Comparison of ENCODE assay signal across 16 cellular contexts in the genomic region with DNA sequence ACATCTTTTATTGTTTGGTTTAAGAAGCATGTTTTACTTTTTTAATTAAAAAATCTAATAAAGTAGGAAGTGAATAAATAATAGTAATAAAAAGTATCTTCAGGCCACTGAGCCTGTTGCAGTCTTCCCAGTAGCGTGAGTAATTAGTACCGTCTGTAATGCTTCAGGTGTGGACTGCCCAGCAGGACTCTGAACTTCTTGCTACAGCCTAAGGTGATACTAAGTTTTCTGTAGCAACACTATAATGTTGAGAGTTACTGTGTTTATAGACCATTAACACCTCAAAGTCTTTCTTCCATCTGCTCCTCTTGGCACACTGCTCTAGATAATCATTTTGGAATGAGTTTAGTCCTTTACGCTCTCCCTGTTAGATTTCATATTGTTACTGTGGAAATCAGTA. TPM values are rescaled to one million over a fixed set of nuclear protein-coding genes. Genes with fewer than 3 reads are reported as not detected.
DNase-seq lines count a peak whose midpoint lies in the region; ATAC-seq, FAIRE-seq and TF ChIP-seq lines count a peak whose summit lies in the region.
"Had no signal": no experiment of that assay in that cellular context is flagged by ENCODE, and none has a peak within 500 bp of the region (broad histone marks: within the 10 kb centered on the region; RNA-seq: fewer than 3 reads in every experiment).

No MANE protein-coding gene starts in this region.

- H4K20me1 ChIP-seq in IMR-90 (ENCODE audit: insufficient read depth, low read length): peaks cover 41% of the 10 kb centered on the region

- H2BK120ac ChIP-seq in IMR-90 (ENCODE audit: low read depth, low read length): no peak overlapping the region

- peaks cover 32 to 57% of the 10 kb centered on the region in 2 experiments for H3K79me1 ChIP-seq in IMR-90 (ENCODE audit: low read depth in 1 of 2, low read length in 2 of 2)

- no peak overlapping the region for H3K4me3 Mint-ChIP-seq in activated naive CD4-positive, alpha-beta T cell treated with anti-CD3 and anti-CD28 coated beads, Interleukin-2, amount 50 U/mL, for 24 hours
- no peak overlapping the region for H3K4me3 Mint-ChIP-seq in activated naive CD4-positive, alpha-beta T cell treated with anti-CD3 and anti-CD28 coated beads, Interleukin-2, amount 10 ng/mL, durations not matched to agents 7 days and 5 days
- no peak overlapping the region for H3K4me3 Mint-ChIP-seq in effector memory CD8-positive, alpha-beta T cell

- no peak for TF ChIP-seq RAD21 in IMR-90 (IDR thresholded peaks at IDR 0.05; ENCODE audit: low read length)

- H3K4me3 ChIP-seq in IMR-90 (ENCODE audit: insufficient read depth, low read depth, low read length): no peak overlapping the region
- H3K4me3 ChIP-seq in small intestine (ENCODE audit: low read depth in 1 of 2, low read length in 2 of 2): no peak overlapping the region
- H3K4me3 ChIP-seq in left ventricle myocardium inferior: no peak overlapping the region
- H3K4me3 ChIP-seq in MG63: no peak overlapping the region
- H3K4me3 ChIP-seq: A549 had no signal

- peak overlapping the region; percentile 33; the same call in 1 of the 2 replicates for H3K23ac ChIP-seq in IMR-90 (ENCODE audit: low read depth, low read length)

- H3K27me3 ChIP-seq in IMR-90 (ENCODE audit: control insufficient read depth, insufficient read depth, low read length): no peaks in the 10 kb centered on the region
- no peaks in the 10 kb centered on the region for H3K27me3 ChIP-seq in small intestine (ENCODE audit: control insufficient read depth in 2 of 2, insufficient read depth in 2 of 2, low read length in 2 of 2)
- H3K27me3 ChIP-seq in left ventricle myocardium inferior (ENCODE audit: low read depth): no peaks in the 10 kb centered on the region
- H3K27me3 ChIP-seq in MG63: no peaks in the 10 kb centered on the region

- H2BK20ac ChIP-seq in IMR-90 (ENCODE audit: low read depth, low read length): no peak overlapping the region

- H2BK5ac ChIP-seq in IMR-90 (ENCODE audit: low read depth, low read length, poor library complexity, severe bottlenecking): no peak overlapping the region

- no peak overlapping the region for H2BK15ac ChIP-seq in IMR-90 (ENCODE audit: low read depth, low read length)

- no peaks in the 10 kb centered on the region for H3K9me3 ChIP-seq in IMR-90 (ENCODE audit: control insufficient read depth, insufficient read depth, low read length)
- no peaks in the 10 kb centered on the region for H3K9me3 ChIP-seq in small intestine (ENCODE audit: control insufficient read depth, low read depth)
- H3K9me3 ChIP-seq in left ventricle myocardium inferior (replicated peaks): no peaks in the 10 kb centered on the region
- H3K9me3 ChIP-seq in MG63: no peaks in the 10 kb centered on the region
- H3K9me3 ChIP-seq: A549, SK-N-SH had no signal

- POLR2A ChIA-PET in IMR-90 (lab: Charles Lee; ENCODE audit: unreplicated experiment): no interaction called here

- peak overlapping the region; percentile 24 for H3K27ac Mint-ChIP-seq in activated naive CD4-positive, alpha-beta T cell treated with anti-CD3 and anti-CD28 coated beads, Interleukin-2, amount 50 U/mL, for 24 hours
- H3K27ac Mint-ChIP-seq in activated naive CD4-positive, alpha-beta T cell treated with anti-CD3 and anti-CD28 coated beads, Interleukin-2, amount 10 ng/mL, durations not matched to agents 7 days and 5 days: no peak overlapping the region
- peak overlapping the region; percentile 37 to 91 for H3K27ac Mint-ChIP-seq in effector memory CD8-positive, alpha-beta T cell

- no peak for DNase-seq in activated naive CD4-positive, alpha-beta T cell treated with anti-CD3 and anti-CD28 coated beads, Interleukin-2, amount 10 ng/mL, durations not matched to agents 7 days and 5 days
- DNase-seq in IMR-90 (no peak), small intestine (peak; percentile 17), left ventricle myocardium inferior (no peak), H54 (ENCODE audit: insufficient read length, low spot score) (no peak), MG63 (no peak)
- DNase-seq in effector memory CD8-positive, alpha-beta T cell: no peak
- DNase-seq: GF-D8, HCEC 1CT, NCI-H1092 treated with DMSO at 0.1 percent for 48 hours, NCI-H2081, NCI-H510A treated with DMSO at 0.1 percent for 48 hours, SHP77, SK-N-SH had no signal

- no peak overlapping the region for H3K14ac ChIP-seq in IMR-90 (replicated peaks; ENCODE audit: low read depth, low read length)

- whole genome bisulfite sequencing in IMR-90 (ENCODE audit: extremely low coverage in 2 of 2, insufficient read length in 1 of 2), 2 experiments: no CpG with 5 or more reads among the region's 3 CpGs
- 60 to 86% (median 73%) methylated on average over 3 of the region's 3 CpGs for WGBS in small intestine, 3 donors

- TF ChIP-seq POLR2A in IMR-90 (IDR thresholded peaks at IDR 0.05; ENCODE audit: low read depth, low read length): no peak
- no peak for TF ChIP-seq POLR2A in H54 (IDR thresholded peaks at IDR 0.05; ENCODE audit: low read depth, low read length)

- peaks cover 11% of the 10 kb centered on the region for H3K36me3 Mint-ChIP-seq in activated naive CD4-positive, alpha-beta T cell treated with anti-CD3 and anti-CD28 coated beads, Interleukin-2, amount 50 U/mL, for 24 hours
- H3K36me3 Mint-ChIP-seq in activated naive CD4-positive, alpha-beta T cell treated with anti-CD3 and anti-CD28 coated beads, Interleukin-2, amount 10 ng/mL, durations not matched to agents 7 days and 5 days: peaks cover 56% of the 10 kb centered on the region
- peaks cover 14% of the 10 kb centered on the region for H3K36me3 Mint-ChIP-seq in effector memory CD8-positive, alpha-beta T cell (ENCODE audit: insufficient read depth)

- no peak overlapping the region for H3K9ac ChIP-seq in IMR-90 (ENCODE audit: low read depth, low read length)
- H3K9ac ChIP-seq: SK-N-SH had no signal

- no peaks in the 10 kb centered on the region for H3K9me3 Mint-ChIP-seq in activated naive CD4-positive, alpha-beta T cell treated with anti-CD3 and anti-CD28 coated beads, Interleukin-2, amount 50 U/mL, for 24 hours
- H3K9me3 Mint-ChIP-seq in activated naive CD4-positive, alpha-beta T cell treated with anti-CD3 and anti-CD28 coated beads, Interleukin-2, amount 10 ng/mL, durations not matched to agents 7 days and 5 days: no peaks in the 10 kb centered on the region
- no peaks in the 10 kb centered on the region for H3K9me3 Mint-ChIP-seq in effector memory CD8-positive, alpha-beta T cell

- H3K4me1 Mint-ChIP-seq in activated naive CD4-positive, alpha-beta T cell treated with anti-CD3 and anti-CD28 coated beads, Interleukin-2, amount 50 U/mL, for 24 hours: peaks cover 42% of the 10 kb centered on the region
- peaks cover 33% of the 10 kb centered on the region for H3K4me1 Mint-ChIP-seq in activated naive CD4-positive, alpha-beta T cell treated with anti-CD3 and anti-CD28 coated beads, Interleukin-2, amount 10 ng/mL, durations not matched to agents 7 days and 5 days
- peaks cover 16 to 23% of the 10 kb centered on the region in 2 donors for H3K4me1 Mint-ChIP-seq in effector memory CD8-positive, alpha-beta T cell (ENCODE audit: low read depth in 2 of 2)

- H3K56ac ChIP-seq in IMR-90 (ENCODE audit: extremely low read depth, insufficient read depth, low read length): no peak overlapping the region

- CTCF ChIA-PET in activated naive CD4-positive, alpha-beta T cell treated with anti-CD3 and anti-CD28 coated beads, Interleukin-2, amount 10 ng/mL, durations not matched to agents 7 days and 5 days (lab: Charles Lee): no interaction called here
- CTCF ChIA-PET in IMR-90 (lab: Yijun Ruan, JAX): no interaction called here

- H3K18ac ChIP-seq in IMR-90 (ENCODE audit: low read depth, low read length): no peak overlapping the region

- H3K36me3 ChIP-seq in IMR-90 (ENCODE audit: control insufficient read depth, insufficient read depth, low read length): peaks cover 7% of the 10 kb centered on the region
- peaks cover 8 to 11% of the 10 kb centered on the region in 2 donors for H3K36me3 ChIP-seq in small intestine (ENCODE audit: control insufficient read depth in 2 of 2, insufficient read depth in 2 of 2, low read length in 2 of 2)
- peaks cover 29% of the 10 kb centered on the region for H3K36me3 ChIP-seq in left ventricle myocardium inferior
- peaks cover 43% of the 10 kb centered on the region for H3K36me3 ChIP-seq in MG63

- H2AK5ac ChIP-seq in IMR-90 (ENCODE audit: low read depth, low read length): no peak overlapping the region

- H3K4me1 ChIP-seq in IMR-90 (ENCODE audit: control insufficient read depth, insufficient read depth, low read length) (peaks cover 6% of the 10 kb centered on the region), small intestine (ENCODE audit: control insufficient read depth in 2 of 2, insufficient read depth in 1 of 2, low read depth in 1 of 2, low read length in 1 of 2) (peaks cover 0 to 3% of the 10 kb centered on the region in 2 donors), left ventricle myocardium inferior (peaks cover 23% of the 10 kb centered on the region)

- no peak overlapping the region for H2AK9ac ChIP-seq in IMR-90 (replicated peaks; ENCODE audit: low read depth, low read length, poor library complexity)

- H3K27ac ChIP-seq in IMR-90 (ENCODE audit: insufficient read depth, low read length): no peak overlapping the region
- H3K27ac ChIP-seq in small intestine (ENCODE audit: low read depth in 1 of 2, low read length in 1 of 2): no peak overlapping the region
- H3K27ac ChIP-seq in left ventricle myocardium inferior (replicated peaks): no peak overlapping the region
- H3K27ac ChIP-seq: A549 had no signal

- ATAC-seq in IMR-90 (ENCODE audit: low read depth): no peak
- no peak for ATAC-seq in effector memory CD8-positive, alpha-beta T cell (replicated peaks)
- ATAC-seq: A549 had no signal

- no peak for TF ChIP-seq CTCF in IMR-90 (conservative IDR thresholded peaks at IDR 0.05; ENCODE audit: low read depth, low read length)
- TF ChIP-seq CTCF in left ventricle myocardium inferior (IDR thresholded peaks at IDR 0.05; ENCODE audit: borderline replicate concordance): no peak

- dilution Hi-C loops in IMR-90 (cut with HindIII; ENCODE audit: low sequenced_read_pairs, unreplicated experiment): no loop called here

- intact Hi-C loops in IMR-90 (cut with micrococcal nuclease) (no loop called here), left ventricle myocardium inferior (cut with micrococcal nuclease) (no loop called here)

- no peak overlapping the region for H2AFZ ChIP-seq in IMR-90 (replicated peaks; ENCODE audit: low read length, poor library complexity)

- in situ Hi-C loops in IMR-90 (cut with MboI; ENCODE audit: low sequenced_read_pairs): no loop called here

- no peak for FAIRE-seq in small intestine (lab: Jason Lieb, UNC)
- no peak for FAIRE-seq in H54 (lab: Jason Lieb, UNC)

- no peaks in the 10 kb centered on the region for H3K27me3 Mint-ChIP-seq in activated naive CD4-positive, alpha-beta T cell treated with anti-CD3 and anti-CD28 coated beads, Interleukin-2, amount 50 U/mL, for 24 hours
- H3K27me3 Mint-ChIP-seq in activated naive CD4-positive, alpha-beta T cell treated with anti-CD3 and anti-CD28 coated beads, Interleukin-2, amount 10 ng/mL, durations not matched to agents 7 days and 5 days: no peaks in the 10 kb centered on the region
- H3K27me3 Mint-ChIP-seq in effector memory CD8-positive, alpha-beta T cell: no peaks in the 10 kb centered on the region

- no peak overlapping the region for H4K5ac ChIP-seq in IMR-90 (ENCODE audit: low read depth, low read length)

- H3K4ac ChIP-seq in IMR-90 (ENCODE audit: low read depth, low read length): no peak overlapping the region

- no peak overlapping the region for H3K4me2 ChIP-seq in IMR-90 (ENCODE audit: low read depth, low read length)
- H3K4me2 ChIP-seq: A549, SK-N-SH had no signal

- BruUV-seq in IMR-90 (replicated peaks; lab: Mats Ljungman, UMichigan): no TSS peak

- H4K8ac ChIP-seq in IMR-90 (ENCODE audit: low read depth in 2 of 2, low read length in 2 of 2): no peak overlapping the region

- peaks cover 23% of the 10 kb centered on the region for H3K9me1 ChIP-seq in IMR-90 (ENCODE audit: insufficient read depth, low read length)

- no peak overlapping the region for H4K91ac ChIP-seq in IMR-90 (ENCODE audit: insufficient read depth, low read depth, low read length)

RNA-seq across cellular contexts. Expression of gene VAPB, which starts 28.4 kb away (rescaled TPM):
- 9.1 and 12.8 TPM in 2 replicates for total RNA-seq in IMR-90 (2012; rRNA removed)
- 20.8 and 26.0 TPM in 2 replicates for polyA plus RNA-seq in IMR-90 (2012; rRNA removed)
- 8.2 and 10.0 TPM in 2 replicates for polyA plus RNA-seq in IMR-90 (2012; cell fraction: cytosol; rRNA removed)
- polyA plus RNA-seq in IMR-90 (2012; cell fraction: nucleus; rRNA removed; ENCODE audit: low replicate concordance): 9.1 and 22.4 TPM in 2 replicates
- 10 to 100 TPM; 36.5 to 38.5 (median 37.1) TPM for polyA plus RNA-seq in small intestine
- total RNA-seq in left ventricle myocardium inferior: 72.6 TPM
- total RNA-seq in MG63 (2014; rRNA removed; shearing (Covaris generic); ENCODE audit: low replicate concordance): 31.1 and 34.5 TPM in 2 replicates
